In genomic region chr19:58001895-58002369, GRCh38 we compare ENCODE assay signal across 8 cellular contexts. TPM values are rescaled to one million over a fixed set of nuclear protein-coding genes. Genes with fewer than 3 reads are reported as not detected.
DNase-seq lines count a peak whose midpoint lies in the region; ATAC-seq and TF ChIP-seq lines count a peak whose summit lies in the region.

No MANE protein-coding gene starts in this region.

- peaks cover 10% of the 10 kb centered on the region for H3K79me2 ChIP-seq in Karpas-422 (ENCODE audit: low read length)

- ATAC-seq in right lobe of liver: peak in 3 of 4 donors; percentile 4 to 34 (median 28)

- peak overlapping the region; percentile 72 for H3K4me3 ChIP-seq in Karpas-422 (ENCODE audit: low read length)
- H3K4me3 ChIP-seq in cardiac fibroblast (replicated peaks in 1 of 2; ENCODE audit: low read depth in 2 of 2, low read length in 2 of 2): peak overlapping the region; percentile 83 to 90
- H3K4me3 ChIP-seq in right lobe of liver: peak overlapping the region; percentile 93 to 99 (median 95)
- H3K4me3 ChIP-seq in thyroid gland (replicated peaks in 1 of 3): peak overlapping the region; percentile 57 to 75 (median 68)

- peak overlapping the region; percentile 43 for H3K4me2 ChIP-seq in Karpas-422 (ENCODE audit: low read depth, low read length, poor library complexity, severe bottlenecking)

- TF ChIP-seq POLR2A in right lobe of liver (IDR thresholded peaks at IDR 0.05): no peak
- TF ChIP-seq POLR2A in thyroid gland (IDR thresholded peaks at IDR 0.05): no peak

- H3K9me3 ChIP-seq in Karpas-422 (ENCODE audit: low read length) (peaks cover 52% of the 10 kb centered on the region), right lobe of liver (peaks cover 0 to 18% (median 6%) of the 10 kb centered on the region in 4 donors), thyroid gland (no peaks in the 10 kb centered on the region)

- H3K27me3 ChIP-seq in Karpas-422 (ENCODE audit: low read length): no peaks in the 10 kb centered on the region
- no peaks in the 10 kb centered on the region for H3K27me3 ChIP-seq in right lobe of liver
- H3K27me3 ChIP-seq in thyroid gland: no peaks in the 10 kb centered on the region

- DNase-seq in NCI-H748 (lab: John Stamatoyannopoulos, UW; ENCODE audit: unreplicated experiment) (peak; percentile 53), NCI-H748 treated with DMSO at 0.1 percent for 48 hours (lab: John Stamatoyannopoulos, UW) (no peak), Karpas-422 (no peak), cardiac fibroblast (ENCODE audit: low read depth in 2 of 2) (peak; percentile 18 to 35), right lobe of liver (no peak), thyroid gland (peak in 1 of 2 donors; percentile 15), NCI-H146 treated with DMSO at 0.1 percent for 48 hours (lab: John Stamatoyannopoulos, UW; ENCODE audit: unreplicated experiment) (no peak), NCI-H2029 (lab: John Stamatoyannopoulos, UW) (no peak)

- no peaks in the 10 kb centered on the region for H3K9me2 ChIP-seq in Karpas-422 (replicated peaks; ENCODE audit: insufficient read depth, low read length)

- intact Hi-C loops in right lobe of liver (cut with DNase I): no loop called here
- intact Hi-C loops in thyroid gland (cut with DNase I): no loop called here

- no peak overlapping the region for H2AFZ ChIP-seq in Karpas-422 (ENCODE audit: low read length)

- no peaks in the 10 kb centered on the region; the same call in 1 of the 2 replicates for H3K4me1 ChIP-seq in Karpas-422 (ENCODE audit: low read length)
- peaks cover 0 to 10% (median 2%) of the 10 kb centered on the region in 4 donors for H3K4me1 ChIP-seq in right lobe of liver
- H3K4me1 ChIP-seq in thyroid gland: peaks cover 20 to 26% of the 10 kb centered on the region in 2 donors

- no peak for TF ChIP-seq CTCF in cardiac fibroblast (IDR thresholded peaks at IDR 0.05; ENCODE audit: low read depth, low read length)
- TF ChIP-seq CTCF in right lobe of liver (IDR thresholded peaks at IDR 0.05): no peak
- TF ChIP-seq CTCF in thyroid gland (IDR thresholded peaks at IDR 0.05): no peak

- 1% methylated on average over 11 of the region's 23 CpGs for WGBS in right lobe of liver (ENCODE audit: insufficient coverage, low coverage, low lambda C conversion rate, missing lambda C conversion rate)
- WGBS in thyroid gland, 2 donors: 2 to 13% methylated on average over 16 to 18 of the region's 23 CpGs

- H3K36me3 ChIP-seq in Karpas-422 (ENCODE audit: insufficient read depth, low read length): peaks cover 18% of the 10 kb centered on the region
- peaks cover 0 to 35% (median 19%) of the 10 kb centered on the region in 4 donors for H3K36me3 ChIP-seq in right lobe of liver
- H3K36me3 ChIP-seq in thyroid gland: peaks cover 19 to 43% of the 10 kb centered on the region in 2 donors

- peak overlapping the region; percentile 78 for H3K9ac ChIP-seq in Karpas-422 (ENCODE audit: low read length)

- no peaks in the 10 kb centered on the region for H4K20me1 ChIP-seq in Karpas-422 (ENCODE audit: insufficient read depth, low read depth, low read length)

- H3K27ac ChIP-seq in Karpas-422 (ENCODE audit: low read length) (no peak overlapping the region), right lobe of liver (peak overlapping the region; percentile 85 to 89 (median 87)), thyroid gland (peak overlapping the region; percentile 83 to 86 (median 84))

RNA-seq across cellular contexts. Expression of gene ZNF606, which starts 0.7 kb away (rescaled TPM):
- 7.8 and 10.8 TPM in 2 replicates for total RNA-seq in Karpas-422 (2014; rRNA removed; shearing (Covaris generic); ENCODE audit: low replicate concordance)
- total RNA-seq in right lobe of liver (1 to 10 TPM; 3.1 to 7.1 (median 5.0) TPM), thyroid gland (10 to 100 TPM; 30.2 to 60.4 (median 38.6) TPM)

RNA-seq across cellular contexts. Expression of gene C19orf18, which starts 27.6 kb away (rescaled TPM):
- total RNA-seq in Karpas-422 (2014; rRNA removed; shearing (Covaris generic); ENCODE audit: low replicate concordance): 0.56 and 1.4 TPM in 2 replicates
- under 1 TPM in 3 of 6 experiments, not detected in 3; 0.24 to 0.88 (median 0.39) TPM for total RNA-seq in right lobe of liver
- not detected for total RNA-seq in thyroid gland

RNA-seq across cellular contexts. Expression of gene ZSCAN1, which starts 31.9 kb away (rescaled TPM):
- total RNA-seq in Karpas-422 (2014; rRNA removed; shearing (Covaris generic); ENCODE audit: low replicate concordance): not detected in 2 replicates
- not detected for total RNA-seq in right lobe of liver
- total RNA-seq in thyroid gland: 1 to 10 TPM in 3 of 4 donors, under 1 TPM in 1; 0.88 to 7.5 (median 3.4) TPM

RNA-seq across cellular contexts. Expression of gene ZNF256, which starts 54.4 kb away (rescaled TPM):
- total RNA-seq in Karpas-422 (2014; rRNA removed; shearing (Covaris generic); ENCODE audit: low replicate concordance): 0.75 and 3.8 TPM in 2 replicates
- 1 to 10 TPM in 2 of 6 experiments, under 1 TPM in 4; 0.50 to 1.6 (median 0.75) TPM for total RNA-seq in right lobe of liver
- 10 to 100 TPM in 1 of 4 donors, 1 to 10 TPM in 3; 5.7 to 11.1 (median 6.3) TPM for total RNA-seq in thyroid gland

RNA-seq across cellular contexts. Expression of gene ZNF135, which starts 57.1 kb away (rescaled TPM):
- not detected in 2 replicates for total RNA-seq in Karpas-422 (2014; rRNA removed; shearing (Covaris generic); ENCODE audit: low replicate concordance)
- under 1 TPM; 0.12 to 0.71 (median 0.32) TPM for total RNA-seq in right lobe of liver
- 10 to 100 TPM; 12.6 to 22.9 (median 18.1) TPM for total RNA-seq in thyroid gland

Comparison
In these comparisons a context has a peak if more than half of its experiments do, and no peak if none do; other contexts are left out.
1. DNase-seq: peak in NCI-H748 (single experiment) and cardiac fibroblast (2 of 2); none in NCI-H748 treated with DMSO at 0.1 percent for 48 hours (single experiment), Karpas-422 (single experiment), right lobe of liver (0 of 3), NCI-H146 treated with DMSO at 0.1 percent for 48 hours (single experiment) and NCI-H2029 (single experiment).
2. Peak in every context shown above with its lines, with median percentiles within 50 percentile points of each other: H3K4me3 ChIP-seq.